ENCODE assay signal across 22 cellular contexts in the genomic region with DNA sequence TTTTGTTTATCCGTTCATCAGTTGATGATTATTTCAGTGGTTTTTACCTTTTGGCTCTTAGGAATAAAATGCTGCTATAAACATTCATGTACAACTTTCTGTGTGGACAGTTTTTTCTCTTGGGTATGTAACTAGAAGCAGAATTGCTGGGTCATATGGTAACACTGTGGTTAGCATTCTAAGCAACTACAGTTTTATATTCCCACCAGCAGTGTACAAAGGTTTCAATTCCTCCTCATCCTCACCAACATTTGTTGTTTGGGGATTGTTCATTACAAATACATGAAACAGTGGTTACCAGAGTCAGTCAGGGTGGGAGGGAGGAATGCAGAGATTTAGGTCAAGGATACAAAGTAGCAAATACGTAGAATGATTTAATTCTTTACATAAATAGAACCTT.
DNase-seq lines count a peak whose midpoint lies in the region; ATAC-seq, FAIRE-seq and TF ChIP-seq lines count a peak whose summit lies in the region.
"Had no signal": no experiment of that assay in that cellular context is flagged by ENCODE, and none has a peak within 500 bp of the region (broad histone marks: within the 10 kb centered on the region; RNA-seq: fewer than 3 reads in every experiment).

No MANE protein-coding gene starts in this region.

- H3K9me3 ChIP-seq in endocrine pancreas (ENCODE audit: control insufficient read depth, low read length) = no peaks in the 10 kb centered on the region
- H3K9me3 ChIP-seq: body of pancreas, stomach had no signal

- peaks cover 13% of the 10 kb centered on the region for H3K4me1 ChIP-seq in endocrine pancreas (ENCODE audit: control insufficient read depth, insufficient read depth, low read length)
- H3K4me1 ChIP-seq in foreskin keratinocyte = peaks cover 4% of the 10 kb centered on the region
- H3K4me1 ChIP-seq: stomach had no signal

- no peaks in the 10 kb centered on the region for H3K36me3 ChIP-seq in endocrine pancreas (ENCODE audit: control insufficient read depth, insufficient read depth, low read length)
- H3K36me3 ChIP-seq: stomach had no signal

- no peak overlapping the region for H3K27ac ChIP-seq in foreskin keratinocyte
- H3K27ac ChIP-seq: stomach had no signal

- DNase-seq in RCC 7860 (ENCODE audit: low spot score) = no peak
- DNase-seq in foreskin keratinocyte = no peak
- DNase-seq in activated naive CD4-positive, alpha-beta T cell treated with anti-CD3 and anti-CD28 coated beads, Interleukin-2, amount 50 U/mL, for 16 hours = no peak
- DNase-seq: activated CD8-positive, alpha-beta memory T cell treated with anti-CD3 and anti-CD28 coated beads, Interleukin-2, amount 50 U/mL, for 48 hours; activated naive CD4-positive, alpha-beta T cell treated with anti-CD3 and anti-CD28 coated beads, Interleukin-2, amount 10 ng/mL, durations not matched to agents 7 days and 5 days; body of pancreas; Caco-2; dermis blood vessel endothelial cell; IMR-90; mesendoderm; NCI-H1092 treated with DMSO at 0.1 percent for 48 hours; NCI-H2171 treated with DMSO at 0.1 percent for 48 hours; SIG-M5; stomach had no signal

- ATAC-seq in GM18873 (IDR thresholded peaks at IDR 0.05; ENCODE audit: low FRiP score, unreplicated experiment) (peak; percentile 36), GM21825 (IDR thresholded peaks at IDR 0.05; ENCODE audit: unreplicated experiment) (peak; percentile 44), HG03432 (IDR thresholded peaks at IDR 0.05; ENCODE audit: unreplicated experiment) (peak; percentile 41), foreskin keratinocyte (no peak), HG03520 (IDR thresholded peaks at IDR 0.05; ENCODE audit: unreplicated experiment) (no peak)
- ATAC-seq: body of pancreas, esophagus mucosa had no signal

- H3K4me3 ChIP-seq in endocrine pancreas (ENCODE audit: control insufficient read depth, insufficient read depth, low read length) = peak overlapping the region; percentile 63
- H3K4me3 ChIP-seq: body of pancreas, stomach had no signal

- H3K27me3 ChIP-seq in endocrine pancreas (ENCODE audit: control insufficient read depth, insufficient read depth, low read length) (no peaks in the 10 kb centered on the region), foreskin keratinocyte (no peaks in the 10 kb centered on the region)
- H3K27me3 ChIP-seq: body of pancreas, stomach had no signal

- no peak overlapping the region for H3K9ac ChIP-seq in endocrine pancreas (ENCODE audit: control insufficient read depth, insufficient read depth, low read length)

- no peak for TF ChIP-seq CTCF in foreskin keratinocyte (conservative IDR thresholded peaks at IDR 0.05)

- no peak for FAIRE-seq in RCC 7860 (lab: Jason Lieb, UNC)
- FAIRE-seq: G401.6, islet of Langerhans had no signal

Comparison
In these comparisons a context has a peak if more than half of its experiments do, and no peak if none do; other contexts are left out.
1. ATAC-seq: peak in GM18873 (single experiment), GM21825 (single experiment) and HG03432 (single experiment); none in foreskin keratinocyte (single experiment) and HG03520 (single experiment).